In the genomic region with DNA sequence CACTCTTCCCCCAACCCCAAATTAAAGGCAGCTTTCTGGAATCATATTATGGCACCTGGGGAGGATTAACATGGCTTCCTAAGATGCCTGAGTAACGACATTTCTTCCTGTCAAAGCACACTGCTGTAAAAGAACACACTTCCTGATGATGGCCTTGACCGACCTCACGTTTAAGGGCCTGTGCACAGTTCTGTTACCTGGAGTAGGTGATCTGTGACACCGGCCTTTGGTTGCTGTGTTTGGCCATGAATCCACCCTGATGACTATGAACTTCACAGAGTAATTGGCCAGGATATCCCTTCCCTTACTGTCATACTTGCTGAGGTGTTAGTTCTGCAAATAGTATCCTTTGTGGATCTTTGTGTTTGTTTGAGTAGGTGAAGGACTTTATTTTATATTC, we compare ENCODE assay signal across 17 cellular contexts. TPM values are rescaled to one million over a fixed set of nuclear protein-coding genes. Genes with fewer than 3 reads are reported as not detected.
DNase-seq lines count a peak whose midpoint lies in the region; ATAC-seq and TF ChIP-seq lines count a peak whose summit lies in the region.
"Had no signal": no experiment of that assay in that cellular context is flagged by ENCODE, and none has a peak within 500 bp of the region (broad histone marks: within the 10 kb centered on the region; RNA-seq: fewer than 3 reads in every experiment).

No MANE protein-coding gene starts in this region.

- H3K4me1 ChIP-seq in RWPE2 (ENCODE audit: insufficient read depth, poor library complexity, severe bottlenecking), result peaks cover 28% of the 10 kb centered on the region
- peaks cover 0 to 15% of the 10 kb centered on the region in 2 donors for H3K4me1 ChIP-seq in gastrocnemius medialis
- no peaks in the 10 kb centered on the region for H3K4me1 ChIP-seq in uterus
- H3K4me1 ChIP-seq: Peyer's patch had no signal

- H3K4me1 Mint-ChIP-seq in HFFc6 (ENCODE audit: low read depth), result peaks cover 46% of the 10 kb centered on the region

- intact Hi-C loops in left colon (cut with DNase I, micrococcal nuclease), result no loop called here
- intact Hi-C loops in gastrocnemius medialis (cut with DNase I; ENCODE audit: low total_unique reads), result no loop called here
- intact Hi-C loops in uterus (cut with DNase I; ENCODE audit: low total_unique reads), result no loop called here

- H3K9me3 ChIP-seq in RWPE2 (ENCODE audit: severe bottlenecking), result no peaks in the 10 kb centered on the region
- H3K9me3 ChIP-seq in gastrocnemius medialis, result no peaks in the 10 kb centered on the region
- H3K9me3 ChIP-seq in uterus, result no peaks in the 10 kb centered on the region
- H3K9me3 ChIP-seq: Peyer's patch had no signal

- H3K36me3 ChIP-seq in RWPE2 (ENCODE audit: low read depth) (no peaks in the 10 kb centered on the region; the same call in 1 of the 2 replicates), gastrocnemius medialis (no peaks in the 10 kb centered on the region), uterus (no peaks in the 10 kb centered on the region)
- H3K36me3 ChIP-seq: Peyer's patch had no signal

- H3K27me3 ChIP-seq in RWPE2 (ENCODE audit: insufficient read depth, poor library complexity, severe bottlenecking), result no peaks in the 10 kb centered on the region
- H3K27me3 ChIP-seq in gastrocnemius medialis, result no peaks in the 10 kb centered on the region
- H3K27me3 ChIP-seq in uterus, result no peaks in the 10 kb centered on the region
- H3K27me3 ChIP-seq: Peyer's patch had no signal

- H3K27ac Mint-ChIP-seq in HFFc6, result peak overlapping the region; percentile 49; the same call in 1 of the 2 replicates

- no peaks in the 10 kb centered on the region for H3K9me3 Mint-ChIP-seq in HFFc6

- no peaks in the 10 kb centered on the region for H3K27me3 Mint-ChIP-seq in HFFc6 (ENCODE audit: insufficient read depth)

- peak overlapping the region; percentile 37 for H3K27ac ChIP-seq in RWPE2 (ENCODE audit: poor library complexity, severe bottlenecking)
- no peak overlapping the region for H3K27ac ChIP-seq in gastrocnemius medialis
- H3K27ac ChIP-seq in uterus, result no peak overlapping the region
- H3K27ac ChIP-seq: C4-2B, Peyer's patch, SK-N-MC had no signal

- ATAC-seq in RWPE2 (ENCODE audit: low read depth) (peak; percentile 18; the same call in 1 of the 3 replicates), left colon (peak; percentile 70), HG02588 (IDR thresholded peaks at IDR 0.05; ENCODE audit: unreplicated experiment) (no peak), gastrocnemius medialis (no peak)

- in situ Hi-C loops in gastrocnemius medialis (cut with MboI; ENCODE audit: low sequenced_read_pairs in 4 of 4), result no loop called here

- H3K4me3 Mint-ChIP-seq in HFFc6, result no peak overlapping the region

- DNase-seq in DMS53 treated with DMSO at 0.1 percent for 48 hours (lab: John Stamatoyannopoulos, UW; ENCODE audit: unreplicated experiment) (peak; percentile 3), HFFc6 (no peak), RWPE2 (ENCODE audit: low spot score) (no peak), left colon (no peak), gastrocnemius medialis (no peak), uterus (no peak)
- DNase-seq: ACHN; GDM1; NCI-H1105 treated with DMSO at 0.1 percent for 48 hours; NCI-H187 treated with DMSO at 0.1 percent for 48 hours; NCI-H526 treated with DMSO at 0.1 percent for 48 hours; NK-92 treated with Interleukin-12 subunit alpha and Interleukin-12 subunit beta, amount 100 ng/mL, for 24 hours; Peyer's patch; Right ventricle myocardium superior had no signal

- TF ChIP-seq POLR2A in gastrocnemius medialis (IDR thresholded peaks at IDR 0.05), result no peak
- TF ChIP-seq POLR2A in uterus (IDR thresholded peaks at IDR 0.05), result no peak

- H3K4me3 ChIP-seq in RWPE2 (ENCODE audit: severe bottlenecking) (no peak overlapping the region), gastrocnemius medialis (no peak overlapping the region), uterus (no peak overlapping the region)
- H3K4me3 ChIP-seq: Peyer's patch, SK-N-MC had no signal

- H3K36me3 Mint-ChIP-seq in HFFc6 (ENCODE audit: low read depth), result peaks cover 18% of the 10 kb centered on the region

- TF ChIP-seq CTCF in HFFc6 (IDR thresholded peaks at IDR 0.05) (no peak), RWPE2 (IDR thresholded peaks at IDR 0.05; ENCODE audit: poor library complexity, severe bottlenecking) (no peak), gastrocnemius medialis (IDR thresholded peaks at IDR 0.05 in 4 of 5, conservative IDR thresholded peaks at IDR 0.05 in 1 of 5) (no peak), uterus (IDR thresholded peaks at IDR 0.05) (no peak)

RNA-seq across cellular contexts. Expression of gene PLCB4, which starts 45.8 kb away (rescaled TPM):
- 10 to 100 TPM; 71.8 to 95.7 (median 79.1) TPM for total RNA-seq in HFFc6 (2021; fragmentation: NEBNext Ultra II Directional; extraction: Animal tissue kit (Norgen Biotek cat#: 25700))
- total RNA-seq in left colon (10 to 100 TPM; 45.3 to 58.2 TPM), gastrocnemius medialis (1 to 10 TPM; 2.3 to 3.9 (median 3.3) TPM), uterus (100 to 1,000 TPM in 1 of 4 donors, 10 to 100 TPM in 3; 17.4 to 264 (median 28.1) TPM)

Comparison
In these comparisons a context has a peak if more than half of its experiments do, and no peak if none do; other contexts are left out.
1. ATAC-seq: peak in RWPE2 (single experiment) and left colon (single experiment); none in HG02588 (single experiment) and gastrocnemius medialis (0 of 2).